Comparison of ENCODE assay signal across 8 cellular contexts in genomic region chr5:141330299-141331080, GRCh38. TPM values are rescaled to one million over a fixed set of nuclear protein-coding genes. Genes with fewer than 3 reads are reported as not detected.
DNase-seq lines count a peak whose midpoint lies in the region; ATAC-seq, FAIRE-seq and TF ChIP-seq lines count a peak whose summit lies in the region.

TSS of gene PCDHGA1 (plus strand) at chr5:141330514.

- peak within 1 kb of the TSS; percentile 62 for H3K4me3 Mint-ChIP-seq in CD4-positive, alpha-beta T cell

- intact Hi-C loops in CD4-positive, alpha-beta T cell (cut with DNase I, micrococcal nuclease): no loop called here

- peak; percentile 7 to 29; a peak in 2 of 4 replicates for TF ChIP-seq RAD21 in H1 (IDR thresholded peaks at IDR 0.05 in 1 of 2, conservative IDR thresholded peaks at IDR 0.05 in 1 of 2; ENCODE audit: low read depth in 2 of 2, low read length in 2 of 2)

- H3K4me2 ChIP-seq in OCI-LY1 (ENCODE audit: low read length) (no peak within 1 kb of the TSS), H1 (ENCODE audit: insufficient read depth in 1 of 2, low read depth in 2 of 2, low read length in 2 of 2) (no peak within 1 kb of the TSS)

- FAIRE-seq in H1 (lab: Jason Lieb, UNC): no peak

- no peaks in the 10 kb centered on the region for H4K20me1 ChIP-seq in OCI-LY1 (ENCODE audit: insufficient read depth, low read length)
- H4K20me1 ChIP-seq in H1 (replicated peaks in 1 of 2; ENCODE audit: control insufficient read depth in 1 of 2, insufficient read depth in 2 of 2, low read length in 2 of 2): no peaks in the 10 kb centered on the region

- H3K56ac ChIP-seq in H1 (replicated peaks; ENCODE audit: insufficient read length, low read depth, low read length): no peak within 1 kb of the TSS

- WGBS in H1 (ENCODE audit: extremely low coverage in 1 of 2, insufficient coverage in 1 of 2, insufficient read length in 1 of 2, insufficient replicate concordance in 2 of 2, low coverage in 1 of 2, low lambda C conversion rate in 2 of 2, missing lambda C conversion rate in 1 of 2), 2 experiments: 92% methylated on average over 21 of the region's 21 CpGs; no CpG with 5 or more reads in 1 of the 2 experiments

- no peak within 1 kb of the TSS for H4K91ac ChIP-seq in H1 (replicated peaks; ENCODE audit: insufficient read length, low read length)

- H3K36me3 Mint-ChIP-seq in CD4-positive, alpha-beta T cell (ENCODE audit: low read depth): peaks cover 46% of the 10 kb centered on the region

- CTCF ChIA-PET in CD4-positive, alpha-beta T cell (lab: Charles Lee): interaction anchor here (0.5 to 8.1 kb wide), 9 partner anchors 8 to 577 kb away, joined by 3 to 40 read pairs (median 3); partner anchors contain the start of genes PCDHGA2, PCDHGB1, PCDHGB5 and TAF7
- CTCF ChIA-PET in H1 (lab: Charles Lee; ENCODE audit: partially characterized antibody): interaction anchor here (0.6 to 5.0 kb wide), 36 partner anchors 8 to 234 kb away, joined by 3 to 40 read pairs (median 4); partner anchors contain the start of genes PCDHB10, PCDHB15, PCDHB4 and PCDHB5

- H3K4ac ChIP-seq in H1 (replicated peaks; ENCODE audit: insufficient read length, low read depth, low read length): no peak within 1 kb of the TSS

- H2AK5ac ChIP-seq in H1 (ENCODE audit: low read depth, low read length): no peak within 1 kb of the TSS

- H3K36me3 ChIP-seq in OCI-LY1 (ENCODE audit: insufficient read depth, low read length) (no peaks in the 10 kb centered on the region), H1 (ENCODE audit: control insufficient read depth in 2 of 4, insufficient read depth in 4 of 4, low read length in 3 of 4) (no peaks in the 10 kb centered on the region; a peak in 1 of 8 replicates)

- H2BK20ac ChIP-seq in H1 (ENCODE audit: low read length): no peak within 1 kb of the TSS

- peak; percentile 60 for ATAC-seq in CD4-positive, alpha-beta T cell (ENCODE audit: poor library complexity)
- ATAC-seq in GM21576 (IDR thresholded peaks at IDR 0.05; ENCODE audit: unreplicated experiment) (peak; percentile 42), omental fat pad (ENCODE audit: low FRiP score) (no peak), GM21825 (IDR thresholded peaks at IDR 0.05; ENCODE audit: unreplicated experiment) (no peak)

- H4K5ac ChIP-seq in H1 (ENCODE audit: insufficient read length, low read depth, low read length): no peak within 1 kb of the TSS

- no peak within 1 kb of the TSS for H3K23ac ChIP-seq in H1 (ENCODE audit: insufficient read length)

- H3K4me1 Mint-ChIP-seq in CD4-positive, alpha-beta T cell (ENCODE audit: low read depth): peaks cover 11% of the 10 kb centered on the region

- peak in 3 of 10 experiments; percentile 13 to 17 (median 13) for DNase-seq in CD4-positive, alpha-beta T cell
- DNase-seq in H1 (ENCODE audit: low read depth in 1 of 2, low spot score in 2 of 2) (no peak), NCI-H187 treated with DMSO at 0.1 percent for 48 hours (lab: John Stamatoyannopoulos, UW) (no peak), omental fat pad (ENCODE audit: low spot score) (no peak)
- peak; percentile 11 for DNase-seq in stimulated activated naive CD4-positive, alpha-beta T cell treated with Interleukin-2 at 50 U/mL for 16 hours (lab: John Stamatoyannopoulos, UW)

- H3K4me3 ChIP-seq in OCI-LY1 (ENCODE audit: low read depth, low read length, poor library complexity, severe bottlenecking): no peak within 1 kb of the TSS
- no peak within 1 kb of the TSS for H3K4me3 ChIP-seq in H1 (ENCODE audit: extremely low read depth in 1 of 4, insufficient read depth in 2 of 4, low read depth in 3 of 4, low read length in 4 of 4)

- no peak within 1 kb of the TSS for H3K27ac ChIP-seq in CD4-positive, alpha-beta T cell (ENCODE audit: low read depth, low read length)
- no peak within 1 kb of the TSS for H3K27ac ChIP-seq in OCI-LY1 (ENCODE audit: low read depth, low read length, poor library complexity, severe bottlenecking)
- H3K27ac ChIP-seq in H1 (ENCODE audit: low read depth, low read length): no peak within 1 kb of the TSS

- H3K27me3 ChIP-seq in CD4-positive, alpha-beta T cell (ENCODE audit: control insufficient read depth, insufficient read depth, low read length): peaks cover 52% of the 10 kb centered on the region
- H3K27me3 ChIP-seq in OCI-LY1 (ENCODE audit: insufficient read depth, low read length): no peaks in the 10 kb centered on the region
- no peaks in the 10 kb centered on the region for H3K27me3 ChIP-seq in H1 (replicated peaks in 1 of 4; ENCODE audit: control insufficient read depth in 3 of 4, extremely low read depth in 1 of 4, insufficient read depth in 3 of 4, low read length in 3 of 4)

- no peak for TF ChIP-seq EP300 in H1 (IDR thresholded peaks at IDR 0.05; ENCODE audit: borderline replicate concordance in 1 of 2, low read depth in 2 of 2, low read length in 2 of 2)

- H2AFZ ChIP-seq in OCI-LY1 (ENCODE audit: low read length) (no peak within 1 kb of the TSS), H1 (ENCODE audit: low read length) (no peak within 1 kb of the TSS)

- no peak within 1 kb of the TSS for H3K9ac ChIP-seq in OCI-LY1 (ENCODE audit: low read length)
- H3K9ac ChIP-seq in H1 (replicated peaks in 1 of 4; ENCODE audit: extremely low read depth in 1 of 4, low read depth in 3 of 4, low read length in 3 of 4): no peak within 1 kb of the TSS

- no peak for TF ChIP-seq POLR2A in H1 (IDR thresholded peaks at IDR 0.05; ENCODE audit: control extremely low read depth in 1 of 2, low read depth in 2 of 2, low read length in 2 of 2)

- H3F3A ChIP-seq in OCI-LY1 (ENCODE audit: insufficient read depth, low read length): no peaks in the 10 kb centered on the region

- H3K27ac Mint-ChIP-seq in CD4-positive, alpha-beta T cell: no peak within 1 kb of the TSS

- no peak within 1 kb of the TSS for H2BK12ac ChIP-seq in H1 (ENCODE audit: low read depth, low read length)

- H3K9me2 ChIP-seq in OCI-LY1 (ENCODE audit: low read depth, low read length): no peaks in the 10 kb centered on the region

- no peak within 1 kb of the TSS for H2BK5ac ChIP-seq in H1 (ENCODE audit: low read depth, low read length)

- H2BK15ac ChIP-seq in H1 (ENCODE audit: low read length): no peak within 1 kb of the TSS

- H3K27me3 Mint-ChIP-seq in CD4-positive, alpha-beta T cell: peaks cover 92% of the 10 kb centered on the region

- H3K4me1 ChIP-seq in OCI-LY1 (ENCODE audit: insufficient read depth, low read length, severe bottlenecking): peaks cover 15% of the 10 kb centered on the region
- no peaks in the 10 kb centered on the region for H3K4me1 ChIP-seq in H1 (replicated peaks in 1 of 4; ENCODE audit: control insufficient read depth in 3 of 4, insufficient read depth in 4 of 4, low read length in 3 of 4)

- no peak for TF ChIP-seq CTCF in CD4-positive, alpha-beta T cell (IDR thresholded peaks at IDR 0.05)
- peak; percentile 47; the same call in 1 of the 2 replicates for TF ChIP-seq CTCF in OCI-LY1 (IDR thresholded peaks at IDR 0.05; ENCODE audit: low read length)
- peak in 2 of 3 experiments; percentile 17 to 25; a peak in 2 of 4 replicates for TF ChIP-seq CTCF in H1 (IDR thresholded peaks at IDR 0.05; ENCODE audit: control extremely low read depth in 1 of 3, insufficient read depth in 1 of 3, low read depth in 1 of 3, low read length in 3 of 3)
- TF ChIP-seq CTCF in omental fat pad (IDR thresholded peaks at IDR 0.05): no peak

- H3K18ac ChIP-seq in H1 (ENCODE audit: extremely low read depth, low read length): no peak within 1 kb of the TSS

- peaks cover 45% of the 10 kb centered on the region for H3K9me3 ChIP-seq in CD4-positive, alpha-beta T cell (ENCODE audit: control insufficient read depth, low read length)
- H3K9me3 ChIP-seq in OCI-LY1 (ENCODE audit: low read length): peaks cover 14% of the 10 kb centered on the region
- H3K9me3 ChIP-seq in H1 (ENCODE audit: insufficient read depth in 2 of 2, low read depth in 1 of 2, low read length in 1 of 2): peaks cover 22 to 37% of the 10 kb centered on the region in 2 experiments

- H3K79me2 ChIP-seq in OCI-LY1 (ENCODE audit: insufficient read depth, low read length): no peaks in the 10 kb centered on the region
- no peaks in the 10 kb centered on the region for H3K79me2 ChIP-seq in H1 (ENCODE audit: control insufficient read depth in 1 of 2, insufficient read depth in 2 of 2, low read length in 2 of 2)

- H3K14ac ChIP-seq in H1 (ENCODE audit: insufficient read length): no peak within 1 kb of the TSS

- peaks cover 14% of the 10 kb centered on the region for H3K9me3 Mint-ChIP-seq in CD4-positive, alpha-beta T cell

- POLR2A ChIA-PET in CD4-positive, alpha-beta T cell (lab: Charles Lee): interaction anchor here (1.8 kb wide), 1 partner anchor 10 kb away, joined by 18 read pairs; the partner anchor contains the start of gene TAF7
- POLR2A ChIA-PET in H1 (lab: Charles Lee; ENCODE audit: partially characterized antibody): interaction anchor here (1.0 to 3.8 kb wide), 3 partner anchors 9 to 15 kb away, joined by 3 to 18 read pairs (median 4); partner anchors contain the start of gene TAF7

- no peak within 1 kb of the TSS for H4K8ac ChIP-seq in H1 (ENCODE audit: extremely low read depth, insufficient read depth, low read length)

- H2BK120ac ChIP-seq in H1 (replicated peaks; ENCODE audit: low read depth, low read length): no peak within 1 kb of the TSS

- H3K79me1 ChIP-seq in H1 (ENCODE audit: low read depth, low read length): no peaks in the 10 kb centered on the region

- 0 out of 2 replicates have a peak, but pooled peaks cover 1% of the 10 kb centered on the region for H3K23me2 ChIP-seq in H1 (ENCODE audit: low read depth, low read length)

RNA-seq across cellular contexts. Expression of gene PCDHGA1, which starts in this region (rescaled TPM):
- total RNA-seq in CD4-positive, alpha-beta T cell: not detected
- total RNA-seq in H1 (2021; fragmentation: NEBNext Ultra II Directional; extraction: Animal tissue kit (Norgen Biotek cat#: 25700)): 0.84 and 0.89 TPM in 2 replicates
- polyA plus RNA-seq in H1 (2011; rRNA removed): 0.57 and 1.1 TPM in 2 replicates
- 0.71 TPM for polyA plus RNA-seq in H1 (2011; cell fraction: cytosol; rRNA removed)
- polyA plus RNA-seq in H1 (2011; cell fraction: nucleus; rRNA removed): 1.8 TPM
- polyA plus RNA-seq in H1 (2012, experiment 1 of 2): 0.31 to 0.61 TPM (median 0.47 TPM) in 4 replicates
- not detected for polyA plus RNA-seq in H1 (2012, experiment 2 of 2)
- polyA plus RNA-seq in H1 (2013, experiment 1 of 2): 0.79 TPM
- polyA plus RNA-seq in H1 (2013, experiment 2 of 2): 0.53 TPM
- 0.73 and 1.3 TPM in 2 replicates for polyA minus RNA-seq in H1 (2011; rRNA and poly(A)+ RNA removed)
- polyA minus RNA-seq in H1 (2011; cell fraction: cytosol; rRNA and poly(A)+ RNA removed): 0.66 TPM
- 2.5 TPM for polyA minus RNA-seq in H1 (2011; cell fraction: nucleus; rRNA and poly(A)+ RNA removed)
- total RNA-seq in omental fat pad: 1 to 10 TPM in 1 of 4 donors, under 1 TPM in 3; 0.12 to 2.2 (median 0.59) TPM

Comparison
In these comparisons a context has a peak if more than half of its experiments do, and no peak if none do; other contexts are left out.
1. Peak in ATAC-seq in CD4-positive, alpha-beta T cell; RNA of the gene not detected or under 1 TPM.
2. CTCF ChIP-seq: peak in OCI-LY1 (single experiment) and H1 (2 of 3); none in CD4-positive, alpha-beta T cell (single experiment) and omental fat pad (0 of 3).